Comparison of ENCODE assay signal across 2 cellular contexts in genomic region chr11:131065435-131066295, GRCh38.
TF ChIP-seq lines count a peak whose summit lies in the region.

No MANE protein-coding gene starts in this region.

TF ChIP-seq in Ishikawa, 13 proteins besides CTCF, POLR2A, EP300 and RAD21 (continued from another document):
- TF ChIP-seq REST (IDR thresholded peaks at IDR 0.05; ENCODE audit: low read depth), result peak; percentile 53; the same call in 1 of the 2 replicates

TF ChIP-seq in GM12878, 131 proteins besides CTCF, POLR2A, EP300 and RAD21 (continued from another document):
- TF ChIP-seq REST (IDR thresholded peaks at IDR 0.05; ENCODE audit: low read depth, low read length), result peak; percentile 30; the same call in 1 of the 2 replicates
TF ChIP-seq in GM12878: peak in this region for 1.
